1 cellular context compared by ENCODE assay signal in the genomic region with DNA sequence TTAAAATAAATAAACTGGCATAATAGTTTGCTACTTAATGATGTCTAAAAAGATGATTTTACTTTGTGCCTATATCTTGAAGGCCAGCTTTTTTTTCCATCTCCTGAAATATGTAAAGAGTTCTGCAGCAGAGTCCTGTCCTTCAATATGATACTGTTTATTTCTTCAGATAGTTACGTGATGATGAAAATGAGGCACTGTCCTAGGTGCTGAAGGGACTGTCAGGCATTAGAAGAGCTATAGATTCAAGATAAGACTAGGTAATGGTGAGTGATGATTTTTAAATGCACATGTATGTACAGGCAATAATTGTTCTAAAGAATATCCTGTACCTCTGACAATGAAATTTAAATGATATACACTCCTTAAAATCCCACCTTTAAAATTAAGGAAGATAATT.
TF ChIP-seq lines count a peak whose summit lies in the region.

No MANE protein-coding gene starts in this region.

TF ChIP-seq in A549, 52 proteins besides CTCF, POLR2A, EP300 and RAD21 (continued from another document):
- TF ChIP-seq, protein P1, sequence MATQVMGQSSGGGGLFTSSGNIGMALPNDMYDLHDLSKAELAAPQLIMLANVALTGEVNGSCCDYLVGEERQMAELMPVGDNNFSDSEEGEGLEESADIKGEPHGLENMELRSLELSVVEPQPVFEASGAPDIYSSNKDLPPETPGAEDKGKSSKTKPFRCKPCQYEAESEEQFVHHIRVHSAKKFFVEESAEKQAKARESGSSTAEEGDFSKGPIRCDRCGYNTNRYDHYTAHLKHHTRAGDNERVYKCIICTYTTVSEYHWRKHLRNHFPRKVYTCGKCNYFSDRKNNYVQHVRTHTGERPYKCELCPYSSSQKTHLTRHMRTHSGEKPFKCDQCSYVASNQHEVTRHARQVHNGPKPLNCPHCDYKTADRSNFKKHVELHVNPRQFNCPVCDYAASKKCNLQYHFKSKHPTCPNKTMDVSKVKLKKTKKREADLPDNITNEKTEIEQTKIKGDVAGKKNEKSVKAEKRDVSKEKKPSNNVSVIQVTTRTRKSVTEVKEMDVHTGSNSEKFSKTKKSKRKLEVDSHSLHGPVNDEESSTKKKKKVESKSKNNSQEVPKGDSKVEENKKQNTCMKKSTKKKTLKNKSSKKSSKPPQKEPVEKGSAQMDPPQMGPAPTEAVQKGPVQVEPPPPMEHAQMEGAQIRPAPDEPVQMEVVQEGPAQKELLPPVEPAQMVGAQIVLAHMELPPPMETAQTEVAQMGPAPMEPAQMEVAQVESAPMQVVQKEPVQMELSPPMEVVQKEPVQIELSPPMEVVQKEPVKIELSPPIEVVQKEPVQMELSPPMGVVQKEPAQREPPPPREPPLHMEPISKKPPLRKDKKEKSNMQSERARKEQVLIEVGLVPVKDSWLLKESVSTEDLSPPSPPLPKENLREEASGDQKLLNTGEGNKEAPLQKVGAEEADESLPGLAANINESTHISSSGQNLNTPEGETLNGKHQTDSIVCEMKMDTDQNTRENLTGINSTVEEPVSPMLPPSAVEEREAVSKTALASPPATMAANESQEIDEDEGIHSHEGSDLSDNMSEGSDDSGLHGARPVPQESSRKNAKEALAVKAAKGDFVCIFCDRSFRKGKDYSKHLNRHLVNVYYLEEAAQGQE (IDR thresholded peaks at IDR 0.05), result peak; percentile 79
